8 cellular contexts compared by ENCODE assay signal in genomic region chr5:113294341-113295110, GRCh38.
A peak's percentile ranks its signal among the peaks of the same experiment; 100 is the strongest.
DNase-seq lines count a peak whose midpoint lies in the region; TF ChIP-seq lines count a peak whose summit lies in the region.

No MANE protein-coding gene starts in this region.

- intact Hi-C loops in breast epithelium (cut with DNase I; ENCODE audit: low total_unique reads): no loop called here

- H3K4me3 ChIP-seq in GM08714 (ENCODE audit: low read length) (peak overlapping the region; percentile 81), breast epithelium (peak overlapping the region; percentile 64 to 91 (median 86)), skin epidermis (peak overlapping the region; percentile 55 to 81 (median 69))

- no peaks in the 10 kb centered on the region for H3K9me3 ChIP-seq in breast epithelium

- H3K4me1 ChIP-seq in breast epithelium: peaks cover 0 to 5% of the 10 kb centered on the region in 2 donors

- TF ChIP-seq CTCF in VCaP (conservative IDR thresholded peaks at IDR 0.05) (peak; percentile 14; the same call in 1 of the 2 replicates), breast epithelium (IDR thresholded peaks at IDR 0.05) (no peak)

- DNase-seq in HCEC 1CT (peak; percentile 90), MV-4-11 (lab: John Stamatoyannopoulos, UW) (peak; percentile 46), breast epithelium (ENCODE audit: low spot score in 2 of 2) (peak; percentile 82 to 84), iPS-NIHi11 (ENCODE audit: low spot score) (peak; percentile 73), NCI-H774 (lab: John Stamatoyannopoulos, UW) (no peak)

- H3K27ac ChIP-seq in VCaP (peak overlapping the region; percentile 60), breast epithelium (peak overlapping the region; percentile 88 to 94), skin epidermis (peak overlapping the region; percentile 49 to 94 (median 86))

- H3K36me3 ChIP-seq in breast epithelium: no peaks in the 10 kb centered on the region

- TF ChIP-seq POLR2A in breast epithelium (IDR thresholded peaks at IDR 0.05): peak; percentile 41

- H3K27me3 ChIP-seq in breast epithelium: no peaks in the 10 kb centered on the region
